ENCODE assay signal across 14 cellular contexts in the genomic region with DNA sequence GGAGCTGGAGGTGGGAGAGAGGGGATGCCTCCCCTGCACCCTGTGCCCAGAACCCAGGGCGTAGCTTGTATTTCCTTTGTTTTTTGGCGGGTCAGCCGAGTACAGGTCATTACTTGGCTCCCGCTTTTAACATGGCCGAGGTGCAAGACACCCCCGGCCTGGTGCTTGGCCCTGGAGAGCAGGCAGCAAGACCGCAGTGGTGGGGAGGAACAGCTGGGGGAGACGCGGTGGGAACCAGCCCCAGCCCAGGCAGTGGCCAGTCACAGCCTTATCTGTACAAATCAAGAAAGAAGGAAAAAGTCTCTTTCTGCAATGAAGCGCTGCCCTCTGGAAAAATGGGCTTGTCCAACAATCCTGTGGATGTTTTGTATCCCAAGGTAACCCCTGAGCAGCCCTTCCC.
DNase-seq lines count a peak whose midpoint lies in the region; ATAC-seq lines count a peak whose summit lies in the region.
"Had no signal": no experiment of that assay in that cellular context is flagged by ENCODE, and none has a peak within 500 bp of the region (broad histone marks: within the 10 kb centered on the region; RNA-seq: fewer than 3 reads in every experiment).

No MANE protein-coding gene starts in this region.

- peaks cover 15% of the 10 kb centered on the region for H3K4me1 Mint-ChIP-seq in T-helper 17 cell
- H3K4me1 Mint-ChIP-seq in memory B cell = peaks cover 6% of the 10 kb centered on the region

- no peak for ATAC-seq in T-helper 17 cell
- no peak for ATAC-seq in memory B cell (ENCODE audit: low read depth)
- ATAC-seq: A549, GM12878, HCT116 had no signal

- H4K20me1 ChIP-seq in BLaER1 = no peaks in the 10 kb centered on the region
- H4K20me1 ChIP-seq in BLaER1 treated with 17β-estradiol and CSF1 and Interleukin-3, amounts not matched to agents 10 nM and 100 nM = peaks cover 0 to 17% (median 0%) of the 10 kb centered on the region in 11 experiments; a peak in 6 of 22 replicates

- peaks cover 4% of the 10 kb centered on the region for H3K36me3 Mint-ChIP-seq in T-helper 17 cell (ENCODE audit: low read depth)
- peaks cover 27% of the 10 kb centered on the region for H3K36me3 Mint-ChIP-seq in memory B cell

- DNase-seq in T-helper 17 cell (no peak), memory B cell (ENCODE audit: low spot score in 2 of 2) (no peak), hypothalamus (lab: John Stamatoyannopoulos, UW) (no peak), NCI-H1694 treated with DMSO at 0.1 percent for 48 hours (lab: John Stamatoyannopoulos, UW) (no peak), superior temporal gyrus (ENCODE audit: extremely low spot score) (no peak)
- DNase-seq: BE2C, DMS 273 treated with DMSO at 0.1 percent for 48 hours, GM23248 had no signal

- H3K9me3 ChIP-seq in BLaER1 (no peaks in the 10 kb centered on the region), T-helper 17 cell (ENCODE audit: control insufficient read depth, low read length, poor library complexity, severe bottlenecking) (no peaks in the 10 kb centered on the region)
- 0 out of 22 replicates have a peak, but pooled peaks cover 0 to 4% (median 0%) of the 10 kb centered on the region in 11 experiments for H3K9me3 ChIP-seq in BLaER1 treated with 17β-estradiol and CSF1 and Interleukin-3, amounts not matched to agents 10 nM and 100 nM (replicated peaks in 1 of 11)
- H3K9me3 ChIP-seq: A549, BE2C had no signal

- H3K27ac ChIP-seq in BLaER1 = peak overlapping the region; percentile 47
- H3K27ac ChIP-seq in BLaER1 treated with 17β-estradiol and CSF1 and Interleukin-3, amounts not matched to agents 10 nM and 100 nM = no peak overlapping the region
- H3K27ac ChIP-seq: A549, GM23248, HL-60 had no signal

- H3K4me3 Mint-ChIP-seq in T-helper 17 cell (no peak overlapping the region), memory B cell (no peak overlapping the region)

- H3K4me3 ChIP-seq in BLaER1 = no peak overlapping the region
- H3K4me3 ChIP-seq in BLaER1 treated with 17β-estradiol and CSF1 and Interleukin-3, amounts not matched to agents 10 nM and 100 nM = no peak overlapping the region
- H3K4me3 ChIP-seq: A549, GM12878, GM23248 had no signal

- H3K36me3 ChIP-seq in BLaER1 = peaks cover 25% of the 10 kb centered on the region
- peaks cover 13 to 92% (median 58%) of the 10 kb centered on the region in 11 experiments; a peak in 20 of 22 replicates for H3K36me3 ChIP-seq in BLaER1 treated with 17β-estradiol and CSF1 and Interleukin-3, amounts not matched to agents 10 nM and 100 nM

- no peaks in the 10 kb centered on the region for H3K27me3 Mint-ChIP-seq in T-helper 17 cell
- no peaks in the 10 kb centered on the region for H3K27me3 Mint-ChIP-seq in memory B cell

- no peak overlapping the region for H3K9ac ChIP-seq in BLaER1
- no peak overlapping the region for H3K9ac ChIP-seq in BLaER1 treated with 17β-estradiol and CSF1 and Interleukin-3, amounts not matched to agents 10 nM and 100 nM
- H3K9ac ChIP-seq: GM23248 had no signal

- H3K27ac Mint-ChIP-seq in T-helper 17 cell = peak overlapping the region; percentile 88
- H3K27ac Mint-ChIP-seq in memory B cell = peak overlapping the region; percentile 49

- H3K4me2 ChIP-seq in BLaER1 = peak overlapping the region; percentile 59
- H3K4me2 ChIP-seq in BLaER1 treated with 17β-estradiol and CSF1 and Interleukin-3, amounts not matched to agents 10 nM and 100 nM = peak overlapping the region in 7 of 11 experiments; percentile 24 to 76 (median 68); a peak in 12 of 22 replicates
- H3K4me2 ChIP-seq: A549 had no signal

- H3K4me1 ChIP-seq in BLaER1 = peaks cover 55% of the 10 kb centered on the region
- peaks cover 7 to 56% (median 41%) of the 10 kb centered on the region in 10 experiments; a peak in 16 of 20 replicates for H3K4me1 ChIP-seq in BLaER1 treated with 17β-estradiol and CSF1 and Interleukin-3, amounts not matched to agents 10 nM and 100 nM
- H3K4me1 ChIP-seq: A549, BE2C had no signal

- H3K9me3 Mint-ChIP-seq in memory B cell = no peaks in the 10 kb centered on the region

- H3K27me3 ChIP-seq in BLaER1 = no peaks in the 10 kb centered on the region
- no peaks in the 10 kb centered on the region for H3K27me3 ChIP-seq in BLaER1 treated with 17β-estradiol and CSF1 and Interleukin-3, amounts not matched to agents 10 nM and 100 nM
- H3K27me3 ChIP-seq: BE2C had no signal
